ENCODE assay signal across 24 cellular contexts in the genomic region with DNA sequence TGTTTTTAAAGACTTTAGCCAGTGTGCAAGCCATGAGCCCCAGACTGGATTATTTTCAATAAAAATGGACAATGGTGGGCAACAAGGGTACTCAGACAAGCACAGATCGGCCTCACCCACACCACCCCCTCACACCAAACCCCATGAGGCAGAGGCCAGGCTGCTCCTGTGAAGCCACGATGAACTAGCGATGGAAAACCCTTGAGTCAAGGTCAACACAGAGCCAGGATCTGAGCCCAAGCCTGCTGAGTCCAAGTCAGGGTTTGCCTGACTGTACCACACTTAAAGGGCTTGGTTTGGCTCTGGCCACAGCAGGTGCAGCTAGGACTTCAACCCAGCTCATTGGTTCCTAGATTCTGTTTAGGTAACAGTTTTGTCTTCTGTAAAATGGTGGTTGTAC.
"Had no signal": no experiment of that assay in that cellular context is flagged by ENCODE, and none has a peak within 500 bp of the region (broad histone marks: within the 10 kb centered on the region; RNA-seq: fewer than 3 reads in every experiment).

No MANE protein-coding gene starts in this region.

- H3K27me3 Mint-ChIP-seq: activated CD4-positive, alpha-beta T cell treated with anti-CD3 and anti-CD28 coated beads for 36 hours; activated naive CD8-positive, alpha-beta T cell treated with anti-CD3 and anti-CD28 coated beads for 36 hours; stimulated activated memory B cell treated with anti-CD40 and anti-IgM and Interleukin-4, amounts not matched to agents 10 μg/mL and 1 μg/mL and 100 μg/mL, for 72 hours; stimulated activated naive CD8-positive, alpha-beta T cell treated with anti-CD3 and anti-CD28 coated beads, Interleukin-15, amount 100 ng/mL, for 72 hours had no signal

- H3K27ac ChIP-seq: brain microvascular endothelial cell, lower lobe of right lung, skin epidermis, tibial artery, upper lobe of right lung had no signal

- H3K9me3 ChIP-seq: upper lobe of right lung had no signal

- DNase-seq: activated CD4-positive, alpha-beta T cell treated with anti-CD3 and anti-CD28 coated beads for 36 hours; activated CD4-positive, alpha-beta T cell treated with anti-CD3 and anti-CD28 coated beads, Interleukin-2, amount 50 U/mL, for 4 hours; activated CD4-positive, CD25-positive, alpha-beta regulatory T cell; activated effector memory CD4-positive, alpha-beta T cell treated with Interleukin-2 at 50 U/mL for 16 hours; activated naive CD4-positive, alpha-beta T cell treated with Interleukin-2 at 50 U/mL for 16 hours; activated naive CD8-positive, alpha-beta T cell treated with anti-CD3 and anti-CD28 coated beads for 36 hours; activated T-cell treated with anti-CD3 and anti-CD28 coated beads for 4 hours; activated T-cell treated with anti-CD3 and anti-CD28 coated beads, Interleukin-2, amount 50 U/mL, for 72 hours; brain microvascular endothelial cell; dermis blood vessel endothelial cell; effector CD8-positive, alpha-beta T cell; glutamatergic neuron; lower lobe of right lung; mesenchymal stem cell; natural killer cell; stimulated activated CD4-positive, alpha-beta T cell treated with anti-CD3 and anti-CD28 coated beads, Interleukin-4, amount 100 ng/mL, for 24 hours; stimulated activated naive CD8-positive, alpha-beta T cell treated with anti-CD3 and anti-CD28 coated beads, Interleukin-15, amount 100 ng/mL, for 72 hours; T-helper 1 cell; tibial artery; upper lobe of right lung had no signal

- H3K27me3 ChIP-seq: adrenal gland, brain microvascular endothelial cell, tibial artery, upper lobe of right lung had no signal

- H3K27ac Mint-ChIP-seq: activated CD4-positive, alpha-beta T cell treated with anti-CD3 and anti-CD28 coated beads for 36 hours; activated naive CD8-positive, alpha-beta T cell treated with anti-CD3 and anti-CD28 coated beads for 36 hours; activated T-cell treated with anti-CD3 and anti-CD28 coated beads, Interleukin-2, amount 50 U/mL, for 72 hours; stimulated activated memory B cell treated with anti-CD40 and anti-IgM and Interleukin-4, amounts not matched to agents 10 μg/mL and 1 μg/mL and 100 μg/mL, for 72 hours; T-helper 2 cell treated with Interferon-gamma antibody and Interleukin-4, amounts not matched to agents 5 μg/mL and 100 μg/mL, for 36 hours had no signal

- H3K4me1 Mint-ChIP-seq: activated naive CD8-positive, alpha-beta T cell treated with anti-CD3 and anti-CD28 coated beads for 36 hours; stimulated activated memory B cell treated with anti-CD40 and anti-IgM and Interleukin-4, amounts not matched to agents 10 μg/mL and 1 μg/mL and 100 μg/mL, for 72 hours had no signal

- H3K36me3 Mint-ChIP-seq: stimulated activated memory B cell treated with anti-CD40 and anti-IgM and Interleukin-4, amounts not matched to agents 10 μg/mL and 1 μg/mL and 100 μg/mL, for 72 hours had no signal

- H3K4me3 Mint-ChIP-seq: activated CD4-positive, alpha-beta T cell treated with anti-CD3 and anti-CD28 coated beads for 36 hours; activated naive CD8-positive, alpha-beta T cell treated with anti-CD3 and anti-CD28 coated beads for 36 hours; activated T-cell treated with anti-CD3 and anti-CD28 coated beads, Interleukin-2, amount 50 U/mL, for 72 hours; natural killer cell; stimulated activated memory B cell treated with anti-CD40 and anti-IgM and Interleukin-4, amounts not matched to agents 10 μg/mL and 1 μg/mL and 100 μg/mL, for 72 hours; stimulated activated naive CD8-positive, alpha-beta T cell treated with anti-CD3 and anti-CD28 coated beads, Interleukin-15, amount 100 ng/mL, for 72 hours; T-helper 2 cell treated with Interferon-gamma antibody and Interleukin-4, amounts not matched to agents 5 μg/mL and 100 μg/mL, for 36 hours had no signal

- H3K4me1 ChIP-seq: adrenal gland, lower lobe of right lung, tibial artery, upper lobe of right lung had no signal

- H3K4me3 ChIP-seq: adrenal gland, lower lobe of right lung, skin epidermis, tibial artery, upper lobe of right lung had no signal

- ATAC-seq: activated CD4-positive, alpha-beta T cell treated with anti-CD3 and anti-CD28 coated beads for 36 hours; activated T-cell treated with anti-CD3 and anti-CD28 coated beads, Interleukin-2, amount 50 U/mL, for 72 hours; lower lobe of right lung; stimulated activated naive CD8-positive, alpha-beta T cell treated with anti-CD3 and anti-CD28 coated beads, Interleukin-15, amount 100 ng/mL, for 72 hours; upper lobe of right lung had no signal

- H3K36me3 ChIP-seq: adrenal gland had no signal

- H3K9me3 Mint-ChIP-seq: activated T-cell treated with anti-CD3 and anti-CD28 coated beads, Interleukin-2, amount 50 U/mL, for 72 hours; natural killer cell had no signal
